In the genomic region with DNA sequence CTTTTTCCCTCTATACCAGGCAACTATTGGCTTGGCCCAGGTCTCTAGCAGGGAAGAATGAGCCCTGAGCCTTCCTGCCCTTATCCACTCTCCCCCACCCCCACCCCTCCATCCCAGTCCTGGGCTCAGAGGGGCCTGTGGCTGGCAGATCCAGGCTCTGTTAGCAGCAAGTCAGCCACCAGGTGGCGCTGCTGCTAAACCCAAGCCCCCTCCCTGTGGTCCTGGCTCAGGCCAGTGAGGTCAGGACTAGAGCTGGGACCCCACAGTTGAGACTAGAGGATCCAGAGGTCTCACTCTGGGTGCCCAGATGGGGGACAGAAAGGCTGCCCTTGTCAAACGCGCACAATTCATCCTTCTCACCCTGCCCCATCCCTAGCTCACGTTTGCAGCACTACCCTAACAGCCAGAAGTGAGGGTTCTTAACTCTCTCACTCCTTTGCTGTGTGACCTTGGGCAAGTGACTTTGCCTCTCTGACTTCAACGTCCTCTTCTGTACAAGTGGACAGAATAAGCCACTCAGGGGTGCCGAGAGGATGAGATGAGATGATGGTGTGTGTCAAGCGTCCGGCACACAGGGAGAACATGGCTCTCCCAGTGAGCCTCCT, we compare ENCODE assay signal across 8 cellular contexts. TPM values are rescaled to one million over a fixed set of nuclear protein-coding genes. Genes with fewer than 3 reads are reported as not detected.
DNase-seq lines count a peak whose midpoint lies in the region; ATAC-seq and TF ChIP-seq lines count a peak whose summit lies in the region.

No MANE protein-coding gene starts in this region.

- 51 to 68% (median 54%) methylated on average over 7 to 8 of the region's 8 CpGs for WGBS in psoas muscle, 3 donors

- H3K27ac ChIP-seq in cardiac muscle cell (no peak overlapping the region), psoas muscle (no peak overlapping the region)

- no peak overlapping the region for H3K27ac Mint-ChIP-seq in Caco-2 (ENCODE audit: unreplicated experiment)
- H3K27ac Mint-ChIP-seq in activated naive CD8-positive, alpha-beta T cell treated with anti-CD3 and anti-CD28 coated beads for 36 hours: no peak overlapping the region

- no peaks in the 10 kb centered on the region for H3K36me3 ChIP-seq in Caco-2 (ENCODE audit: control insufficient read depth, insufficient read depth, low read length)
- H3K36me3 ChIP-seq in cardiac muscle cell: no peaks in the 10 kb centered on the region
- no peaks in the 10 kb centered on the region for H3K36me3 ChIP-seq in psoas muscle (ENCODE audit: insufficient read depth in 1 of 2, low read depth in 1 of 2)

- intact Hi-C loops in Caco-2 (cut with micrococcal nuclease; ENCODE audit: unreplicated experiment) (loop anchor here (1.0 kb wide), 1 partner anchor 187 kb away; no protein-coding TSS in a partner anchor), psoas muscle (cut with DNase I) (loop anchor here (1.0 to 10.0 kb wide), 6 partner anchors 39 to 389 kb away; no protein-coding TSS in a partner anchor)

- H3K9me3 Mint-ChIP-seq in Caco-2 (ENCODE audit: unreplicated experiment): no peaks in the 10 kb centered on the region
- peaks cover 5% of the 10 kb centered on the region for H3K9me3 Mint-ChIP-seq in activated naive CD8-positive, alpha-beta T cell treated with anti-CD3 and anti-CD28 coated beads for 36 hours

- no peak overlapping the region for H3K4me3 Mint-ChIP-seq in Caco-2 (ENCODE audit: unreplicated experiment)
- H3K4me3 Mint-ChIP-seq in activated naive CD8-positive, alpha-beta T cell treated with anti-CD3 and anti-CD28 coated beads for 36 hours: no peak overlapping the region

- peak; percentile 57 to 66 for DNase-seq in Caco-2
- DNase-seq in H4 (ENCODE audit: low spot score): peak; percentile 34
- DNase-seq in RKO (ENCODE audit: low spot score): peak; percentile 35
- peak; percentile 55 for DNase-seq in activated naive CD8-positive, alpha-beta T cell treated with anti-CD3 and anti-CD28 coated beads for 36 hours
- peak; percentile 65 to 90 for DNase-seq in cardiac muscle cell (ENCODE audit: low read depth in 1 of 2, low spot score in 1 of 2)
- peak; percentile 68 to 80 for DNase-seq in psoas muscle

- H3K27me3 Mint-ChIP-seq in Caco-2 (ENCODE audit: insufficient read depth, unreplicated experiment): peaks cover 14% of the 10 kb centered on the region
- peaks cover 20% of the 10 kb centered on the region for H3K27me3 Mint-ChIP-seq in activated naive CD8-positive, alpha-beta T cell treated with anti-CD3 and anti-CD28 coated beads for 36 hours

- POLR2A ChIA-PET in Caco-2 (lab: Charles Lee): no interaction called here

- peak; percentile 76 to 80 for TF ChIP-seq CTCF in Caco-2 (IDR thresholded peaks at IDR 0.05; ENCODE audit: insufficient read depth in 1 of 2, low read depth in 1 of 2, low read length in 1 of 2, severe bottlenecking in 1 of 2, unreplicated experiment in 1 of 2)
- peak; percentile 89 for TF ChIP-seq CTCF in cardiac muscle cell (IDR thresholded peaks at IDR 0.05; ENCODE audit: low read depth, low read length)
- TF ChIP-seq CTCF in psoas muscle (IDR thresholded peaks at IDR 0.05): peak; percentile 81

- H3K4me1 ChIP-seq in Caco-2: no peaks in the 10 kb centered on the region
- no peaks in the 10 kb centered on the region for H3K4me1 ChIP-seq in cardiac muscle cell (ENCODE audit: low read depth)
- no peaks in the 10 kb centered on the region for H3K4me1 ChIP-seq in psoas muscle

- ATAC-seq in psoas muscle (peak; percentile 61 to 89 (median 88)), GM19467 (IDR thresholded peaks at IDR 0.05; ENCODE audit: unreplicated experiment) (no peak), HG03442 (IDR thresholded peaks at IDR 0.05; ENCODE audit: unreplicated experiment) (no peak)

- H3K4me3 ChIP-seq in Caco-2 (ENCODE audit: low read depth, low read length) (no peak overlapping the region), cardiac muscle cell (no peak overlapping the region), psoas muscle (no peak overlapping the region)

- no peaks in the 10 kb centered on the region for H3K36me3 Mint-ChIP-seq in Caco-2 (ENCODE audit: insufficient read depth, unreplicated experiment)
- H3K36me3 Mint-ChIP-seq in activated naive CD8-positive, alpha-beta T cell treated with anti-CD3 and anti-CD28 coated beads for 36 hours: no peaks in the 10 kb centered on the region

- BruUV-seq in Caco-2 (replicated peaks; lab: Mats Ljungman, UMichigan): no TSS peak

- CTCF ChIA-PET in Caco-2 (lab: Charles Lee): interaction anchor here (0.5 to 1.2 kb wide), 2 partner anchors 187 to 755 kb away, joined by 3 to 4 read pairs; no protein-coding TSS in a partner anchor

- 0 out of 2 replicates have a peak, but pooled peaks cover 3% of the 10 kb centered on the region for H3K9me3 ChIP-seq in Caco-2
- no peaks in the 10 kb centered on the region for H3K9me3 ChIP-seq in cardiac muscle cell (ENCODE audit: low read depth)
- no peaks in the 10 kb centered on the region for H3K9me3 ChIP-seq in psoas muscle

- H3K27me3 ChIP-seq in Caco-2 (replicated peaks; ENCODE audit: control insufficient read depth, insufficient read depth, low read length) (no peaks in the 10 kb centered on the region), cardiac muscle cell (no peaks in the 10 kb centered on the region), psoas muscle (ENCODE audit: insufficient read depth in 3 of 3, low read length in 2 of 3) (peaks cover 0 to 4% (median 0%) of the 10 kb centered on the region in 3 donors)

- no peaks in the 10 kb centered on the region for H3K4me1 Mint-ChIP-seq in Caco-2 (ENCODE audit: low read depth, unreplicated experiment)
- H3K4me1 Mint-ChIP-seq in activated naive CD8-positive, alpha-beta T cell treated with anti-CD3 and anti-CD28 coated beads for 36 hours: no peaks in the 10 kb centered on the region

RNA-seq across cellular contexts. Expression of a gene that starts 46.8 kb away (rescaled TPM):
- total RNA-seq in Caco-2 (2022): not detected in 2 replicates
- not detected in 2 replicates for total RNA-seq in H4 (2014; rRNA removed; shearing (Covaris generic))
- total RNA-seq in activated naive CD8-positive, alpha-beta T cell treated with anti-CD3 and anti-CD28 coated beads for 36 hours: not detected
- not detected in 2 replicates for total RNA-seq in cardiac muscle cell
- not detected in 2 replicates for polyA plus RNA-seq in cardiac muscle cell
- 1 to 10 TPM in 1 of 4 donors, under 1 TPM in 3; 0.30 to 1.9 (median 0.80) TPM for total RNA-seq in psoas muscle
- under 1 TPM; 0.27 to 0.36 (median 0.34) TPM for polyA plus RNA-seq in psoas muscle

Comparison
In these comparisons a context has a peak if more than half of its experiments do, and no peak if none do; other contexts are left out.
1. ATAC-seq: peak in psoas muscle (4 of 4); none in GM19467 (single experiment) and HG03442 (single experiment).
2. Peak in every context shown above with its lines, with median percentiles within 50 percentile points of each other: DNase-seq and CTCF ChIP-seq.